Comparison of ENCODE assay signal across 25 cellular contexts in the genomic region with DNA sequence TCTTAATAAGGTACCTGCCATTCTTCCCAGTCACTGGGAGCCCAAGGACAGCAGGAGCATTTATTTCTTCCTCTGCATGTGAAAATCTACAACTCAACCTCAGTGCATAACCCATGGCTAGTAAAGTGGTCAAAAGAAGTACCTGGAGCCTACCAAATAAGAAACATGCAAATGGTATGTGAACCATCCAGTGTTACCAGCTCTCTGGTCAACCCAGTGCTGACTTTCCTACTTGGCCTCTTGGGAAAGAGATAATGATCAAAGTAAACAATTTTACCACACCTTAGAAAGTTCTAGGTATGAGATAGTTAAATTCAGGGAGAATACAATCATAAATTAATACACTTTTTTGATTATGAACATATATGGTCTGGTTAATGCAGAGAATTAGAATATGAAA.
DNase-seq lines count a peak whose midpoint lies in the region; ATAC-seq and TF ChIP-seq lines count a peak whose summit lies in the region.
"Had no signal": no experiment of that assay in that cellular context is flagged by ENCODE, and none has a peak within 500 bp of the region (broad histone marks: within the 10 kb centered on the region; RNA-seq: fewer than 3 reads in every experiment).

No MANE protein-coding gene starts in this region.

- TF ChIP-seq POLR2A in breast epithelium (IDR thresholded peaks at IDR 0.05), result no peak

- no peak overlapping the region for H3K4me3 Mint-ChIP-seq in MCF 10A (ENCODE audit: unreplicated experiment)
- H3K4me3 Mint-ChIP-seq: activated B cell treated with CpG ODN at 0.5 μM for 24 hours; activated CD4-positive, alpha-beta T cell treated with anti-CD3 and anti-CD28 coated beads, Interleukin-2, amount 10 ng/mL, durations not matched to agents 7 days and 5 days; activated naive CD8-positive, alpha-beta T cell treated with anti-CD3 and anti-CD28 coated beads, Interleukin-2, amount 10 ng/mL, durations not matched to agents 7 days and 5 days; central memory CD8-positive, alpha-beta T cell; dendritic cell treated with granulocyte-macrophage colony-stimulating factor and Interleukin-4, amounts not matched to agents 40 ng/mL and 50 ng/mL, for 4 days; nephron progenitor cell; stimulated activated naive B cell treated with anti-CD40 and anti-IgM and Interleukin-4, amounts not matched to agents 10 μg/mL and 1 μg/mL and 100 μg/mL, for 72 hours had no signal

- no peak overlapping the region for H4K8ac ChIP-seq in mesendoderm (ENCODE audit: low read depth, low read length)

- H3K23ac ChIP-seq in mesendoderm (ENCODE audit: low read length), result no peak overlapping the region

- H3K27me3 ChIP-seq in breast epithelium (no peaks in the 10 kb centered on the region), mammary epithelial cell (ENCODE audit: insufficient read depth, low read length) (no peaks in the 10 kb centered on the region), mesendoderm (ENCODE audit: insufficient read depth, low read length, poor library complexity) (no peaks in the 10 kb centered on the region)
- H3K27me3 ChIP-seq: ascending aorta, heart right ventricle had no signal

- H3K79me2 ChIP-seq in mammary epithelial cell (ENCODE audit: insufficient read depth, low read length), result no peaks in the 10 kb centered on the region
- H3K79me2 ChIP-seq in mesendoderm (ENCODE audit: control insufficient read depth, insufficient read depth, low read length), result no peaks in the 10 kb centered on the region

- H3K36me3 ChIP-seq in breast epithelium (no peaks in the 10 kb centered on the region), mammary epithelial cell (ENCODE audit: insufficient read depth, low read length) (no peaks in the 10 kb centered on the region), mesendoderm (ENCODE audit: control insufficient read depth, insufficient read depth, low read length) (no peaks in the 10 kb centered on the region)
- H3K36me3 ChIP-seq: ascending aorta, heart right ventricle had no signal

- in situ Hi-C loops in mammary epithelial cell (cut with MboI; ENCODE audit: low sequenced_read_pairs in 2 of 2), result loop anchor here in 1 of 2 donors (10.0 kb wide), 2 partner anchors 80 to 320 kb away; no protein-coding TSS in a partner anchor

- dilution Hi-C loops in mammary epithelial cell (cut with HindIII; ENCODE audit: low sequenced_read_pairs), result no loop called here

- H4K20me1 ChIP-seq in mammary epithelial cell (ENCODE audit: insufficient read depth, low read length), result no peaks in the 10 kb centered on the region

- no peak overlapping the region for H2BK15ac ChIP-seq in mesendoderm (replicated peaks; ENCODE audit: low read depth)

- H2AK5ac ChIP-seq in mesendoderm (ENCODE audit: low read length), result no peak overlapping the region

- intact Hi-C loops in MCF 10A (cut with micrococcal nuclease), result loop anchor here (10.0 kb wide), 3 partner anchors 60 to 260 kb away; no protein-coding TSS in a partner anchor
- intact Hi-C loops in breast epithelium (cut with DNase I; ENCODE audit: low total_unique reads), result no loop called here
- intact Hi-C loops in mammary epithelial cell (cut with micrococcal nuclease), result loop anchor here (5.0 to 10.0 kb wide), 4 partner anchors 227 to 410 kb away; no protein-coding TSS in a partner anchor

- H3K79me1 ChIP-seq in mesendoderm (ENCODE audit: low read length), result no peaks in the 10 kb centered on the region

- H3K4me2 ChIP-seq in mammary epithelial cell (ENCODE audit: insufficient read depth, low read depth, low read length), result peak overlapping the region; percentile 34
- H3K4me2 ChIP-seq in mesendoderm (ENCODE audit: low read length), result no peak overlapping the region

- POLR2A ChIA-PET in MCF 10A (lab: Yijun Ruan, JAX), result interaction anchor here (0.6 to 1.5 kb wide), 4 partner anchors 26 to 325 kb away, joined by 3 to 9 read pairs (median 4); partner anchors contain the start of gene ENC1

- CTCF ChIA-PET in MCF 10A (lab: Yijun Ruan, JAX) (interaction anchor here (1.8 kb wide), 1 partner anchor 328 kb away, joined by 5 read pairs; no protein-coding TSS in a partner anchor), mammary epithelial cell (lab: Charles Lee; ENCODE audit: low non-redundant PET) (no interaction called here)

- H3K9me3 ChIP-seq in breast epithelium, result no peaks in the 10 kb centered on the region
- no peaks in the 10 kb centered on the region for H3K9me3 ChIP-seq in mammary epithelial cell (replicated peaks; ENCODE audit: insufficient read depth, low read length)
- H3K9me3 ChIP-seq: ascending aorta, heart right ventricle had no signal

- TF ChIP-seq CTCF in MCF 10A (IDR thresholded peaks at IDR 0.05; ENCODE audit: unreplicated experiment), result no peak
- no peak for TF ChIP-seq CTCF in breast epithelium (IDR thresholded peaks at IDR 0.05)
- TF ChIP-seq CTCF in mammary epithelial cell (conservative IDR thresholded peaks at IDR 0.05 in 1 of 2, IDR thresholded peaks at IDR 0.05 in 1 of 2; ENCODE audit: extremely low read depth in 1 of 2, insufficient read depth in 1 of 2, low read depth in 1 of 2, low read length in 2 of 2), result no peak

- BruUV-seq in MCF 10A (replicated peaks; lab: Mats Ljungman, UMichigan) (no TSS peak), mammary epithelial cell (replicated peaks; lab: Mats Ljungman, UMichigan) (no TSS peak)

- H3K9me3 Mint-ChIP-seq in MCF 10A (ENCODE audit: unreplicated experiment), result no peaks in the 10 kb centered on the region
- H3K9me3 Mint-ChIP-seq: activated B cell treated with CpG ODN at 0.5 μM for 24 hours; activated CD4-positive, alpha-beta T cell treated with anti-CD3 and anti-CD28 coated beads, Interleukin-2, amount 10 ng/mL, durations not matched to agents 7 days and 5 days; central memory CD8-positive, alpha-beta T cell; dendritic cell treated with granulocyte-macrophage colony-stimulating factor and Interleukin-4, amounts not matched to agents 40 ng/mL and 50 ng/mL, for 4 days; nephron progenitor cell had no signal

- H3K9ac ChIP-seq in mammary epithelial cell (ENCODE audit: insufficient read depth, low read length), result no peak overlapping the region
- H3K9ac ChIP-seq in mesendoderm (ENCODE audit: low read length), result no peak overlapping the region
- H3K9ac ChIP-seq: KMS-11 had no signal

- peaks cover 45% of the 10 kb centered on the region for H3K4me1 Mint-ChIP-seq in MCF 10A (ENCODE audit: insufficient read depth, unreplicated experiment)
- H3K4me1 Mint-ChIP-seq: activated B cell treated with CpG ODN at 0.5 μM for 24 hours; activated CD4-positive, alpha-beta T cell treated with anti-CD3 and anti-CD28 coated beads, Interleukin-2, amount 10 ng/mL, durations not matched to agents 7 days and 5 days; activated naive CD8-positive, alpha-beta T cell treated with anti-CD3 and anti-CD28 coated beads, Interleukin-2, amount 10 ng/mL, durations not matched to agents 7 days and 5 days; central memory CD8-positive, alpha-beta T cell had no signal

- H3K4me3 ChIP-seq in breast epithelium (no peak overlapping the region), mammary epithelial cell (replicated peaks in 1 of 3; ENCODE audit: insufficient read depth in 1 of 3, low read depth in 2 of 3, low read length in 3 of 3) (no peak overlapping the region), mesendoderm (ENCODE audit: low read length) (no peak overlapping the region)
- H3K4me3 ChIP-seq: ascending aorta, heart right ventricle had no signal

- H3K4me1 ChIP-seq in breast epithelium (peaks cover 0 to 3% of the 10 kb centered on the region in 2 donors), mammary epithelial cell (ENCODE audit: insufficient read depth, low read length) (peaks cover 52% of the 10 kb centered on the region), mesendoderm (ENCODE audit: control insufficient read depth, low read depth, low read length) (peaks cover 9% of the 10 kb centered on the region)

- no peak overlapping the region for H3K4ac ChIP-seq in mesendoderm (ENCODE audit: low read depth, low read length)

- ATAC-seq in GM18498 (IDR thresholded peaks at IDR 0.05; ENCODE audit: unreplicated experiment), result no peak
- ATAC-seq: esophagus mucosa; heart right ventricle; stimulated activated naive B cell treated with anti-CD40 and anti-IgM and Interleukin-4, amounts not matched to agents 10 μg/mL and 1 μg/mL and 100 μg/mL, for 72 hours had no signal

- peaks cover 7% of the 10 kb centered on the region for H3K36me3 Mint-ChIP-seq in MCF 10A (ENCODE audit: insufficient read depth, unreplicated experiment)
- H3K36me3 Mint-ChIP-seq: activated naive CD8-positive, alpha-beta T cell treated with anti-CD3 and anti-CD28 coated beads, Interleukin-2, amount 10 ng/mL, durations not matched to agents 7 days and 5 days; stimulated activated naive B cell treated with anti-CD40 and anti-IgM and Interleukin-4, amounts not matched to agents 10 μg/mL and 1 μg/mL and 100 μg/mL, for 72 hours had no signal

- no peak overlapping the region for H4K5ac ChIP-seq in mesendoderm (ENCODE audit: low read length)

- DNase-seq in MCF 10A (ENCODE audit: unreplicated experiment) (no peak), breast epithelium (ENCODE audit: low spot score in 2 of 2) (no peak), mammary epithelial cell (peak; percentile 85), mesendoderm (peak; percentile 44), NCI-H2081 treated with DMSO at 0.1 percent for 48 hours (lab: John Stamatoyannopoulos, UW) (no peak), DMS79 (lab: John Stamatoyannopoulos, UW) (no peak)
- no peak for DNase-seq in activated T-cell treated with anti-CD3 and anti-CD28 coated beads, Interleukin-2, amount 50 U/mL, for 48 hours
- DNase-seq: activated B cell treated with CpG ODN at 0.5 μM for 24 hours; activated CD4-positive, alpha-beta T cell treated with anti-CD3 and anti-CD28 coated beads, Interleukin-2, amount 10 ng/mL, durations not matched to agents 7 days and 5 days; activated gamma-delta T cell treated with Interleukin-2 at 50 U/mL for 16 hours; activated naive CD8-positive, alpha-beta T cell treated with anti-CD3 and anti-CD28 coated beads, Interleukin-2, amount 10 ng/mL, durations not matched to agents 7 days and 5 days; activated T-cell treated with anti-CD3 and anti-CD28 coated beads, Interleukin-2, amount 50 U/mL, for 1 hour; foreskin fibroblast; heart right ventricle; NCI-H446 treated with DMSO at 0.1 percent for 48 hours; NCI-H82; nephron progenitor cell; stimulated activated naive B cell treated with anti-CD40 and anti-IgM and Interleukin-4, amounts not matched to agents 10 μg/mL and 1 μg/mL and 100 μg/mL, for 72 hours; T-helper 1 cell had no signal

- H2BK5ac ChIP-seq in mesendoderm (ENCODE audit: low read length), result no peak overlapping the region

- H2BK120ac ChIP-seq in mesendoderm (ENCODE audit: low read depth, low read length), result no peak overlapping the region

- no peak overlapping the region for H2AFZ ChIP-seq in mammary epithelial cell (ENCODE audit: low read depth, low read length)

- no peak overlapping the region for H3K18ac ChIP-seq in mesendoderm (ENCODE audit: low read length)

- H3K27ac ChIP-seq in breast epithelium, result no peak overlapping the region
- H3K27ac ChIP-seq in mammary epithelial cell (ENCODE audit: insufficient read depth, low read depth, low read length), result peak overlapping the region; percentile 98
- no peak overlapping the region for H3K27ac ChIP-seq in mesendoderm (ENCODE audit: low read depth, low read length)
- H3K27ac ChIP-seq: heart right ventricle had no signal

- H3K27me3 Mint-ChIP-seq in MCF 10A (ENCODE audit: insufficient read depth, unreplicated experiment), result no peaks in the 10 kb centered on the region

- H3K27ac Mint-ChIP-seq in MCF 10A (ENCODE audit: low read depth, unreplicated experiment), result peak overlapping the region; percentile 97
- H3K27ac Mint-ChIP-seq: activated B cell treated with CpG ODN at 0.5 μM for 24 hours; activated CD4-positive, alpha-beta T cell treated with anti-CD3 and anti-CD28 coated beads, Interleukin-2, amount 10 ng/mL, durations not matched to agents 7 days and 5 days; activated naive CD8-positive, alpha-beta T cell treated with anti-CD3 and anti-CD28 coated beads, Interleukin-2, amount 10 ng/mL, durations not matched to agents 7 days and 5 days; dendritic cell treated with granulocyte-macrophage colony-stimulating factor and Interleukin-4, amounts not matched to agents 40 ng/mL and 50 ng/mL, for 4 days; nephron progenitor cell; stimulated activated naive B cell treated with anti-CD40 and anti-IgM and Interleukin-4, amounts not matched to agents 10 μg/mL and 1 μg/mL and 100 μg/mL, for 72 hours had no signal

- no peak overlapping the region for H3K56ac ChIP-seq in mesendoderm (ENCODE audit: low read length)

Comparison
In these comparisons a context has a peak if more than half of its experiments do, and no peak if none do; other contexts are left out.
1. DNase-seq: peak in mammary epithelial cell (single experiment) and mesendoderm (single experiment); none in MCF 10A (single experiment), breast epithelium (0 of 2), activated T-cell treated with anti-CD3 and anti-CD28 coated beads, Interleukin-2, amount 50 U/mL, for 48 hours (0 of 2), NCI-H2081 treated with DMSO at 0.1 percent for 48 hours (single experiment) and DMS79 (single experiment).